In genomic region chr19:16458391-16459128, GRCh38 we compare ENCODE assay signal across 1 cellular context.
TF ChIP-seq lines count a peak whose summit lies in the region.

No MANE protein-coding gene starts in this region.

TF ChIP-seq in HepG2, 621 proteins besides CTCF, POLR2A, EP300 and RAD21 (continues in another document):
- TF ChIP-seq PPARG (CRISPR knock-in tag; conservative IDR thresholded peaks at IDR 0.05) (no peak), ISL2 (CRISPR knock-in tag; IDR thresholded peaks at IDR 0.05) (no peak), ZFAT (CRISPR knock-in tag; conservative IDR thresholded peaks at IDR 0.05) (no peak), ZNF691 (CRISPR knock-in tag; IDR thresholded peaks at IDR 0.05; ENCODE audit: borderline replicate concordance, low read depth) (peak; percentile 33; the same call in 1 of the 2 replicates), SYNCRIP (IDR thresholded peaks at IDR 0.05; ENCODE audit: insufficient read depth, low read depth, low read length) (no peak), ZNF460 (CRISPR knock-in tag; IDR thresholded peaks at IDR 0.05; ENCODE audit: borderline replicate concordance) (no peak), SMAD1 (CRISPR knock-in tag; IDR thresholded peaks at IDR 0.05; ENCODE audit: borderline replicate concordance, low read depth) (no peak), CENPBD1 (CRISPR knock-in tag; IDR thresholded peaks at IDR 0.05; ENCODE audit: borderline replicate concordance, low read depth) (no peak), SMAD9 (CRISPR knock-in tag; IDR thresholded peaks at IDR 0.05) (no peak), PLRG1 (conservative IDR thresholded peaks at IDR 0.05) (no peak), ZNF30 (CRISPR knock-in tag; IDR thresholded peaks at IDR 0.05) (no peak), ZNF710 (CRISPR knock-in tag; IDR thresholded peaks at IDR 0.05; ENCODE audit: borderline replicate concordance) (no peak), FOXK1 (CRISPR knock-in tag; IDR thresholded peaks at IDR 0.05; ENCODE audit: borderline replicate concordance, low read depth) (no peak), TCF7 (IDR thresholded peaks at IDR 0.05; ENCODE audit: low read depth) (no peak), GATA4 (IDR thresholded peaks at IDR 0.05; ENCODE audit: borderline replicate concordance, low read depth) (no peak), ZNF687 (CRISPR knock-in tag; IDR thresholded peaks at IDR 0.05) (peak; percentile 57), GATAD2A (CRISPR knock-in tag; IDR thresholded peaks at IDR 0.05) (no peak), TBX2 (CRISPR knock-in tag; IDR thresholded peaks at IDR 0.05; ENCODE audit: borderline replicate concordance) (0 out of 2 replicates have a peak, but pooled peaks have one; percentile 20), NONO (IDR thresholded peaks at IDR 0.05) (no peak), NONO (CRISPR knock-in tag; conservative IDR thresholded peaks at IDR 0.05) (0 out of 2 replicates have a peak, but pooled peaks have one; percentile 19), ZNF772 (CRISPR knock-in tag; IDR thresholded peaks at IDR 0.05) (no peak), ZNF263 (CRISPR knock-in tag; IDR thresholded peaks at IDR 0.05) (peak; percentile 92), ZNF317 (CRISPR knock-in tag; IDR thresholded peaks at IDR 0.05) (no peak), ZNF276 (CRISPR knock-in tag; IDR thresholded peaks at IDR 0.05; ENCODE audit: low read depth) (no peak), PBX2 (CRISPR knock-in tag; IDR thresholded peaks at IDR 0.05) (no peak), FOXP1 (IDR thresholded peaks at IDR 0.05) (no peak), FOXP1 (CRISPR knock-in tag; IDR thresholded peaks at IDR 0.05) (no peak), KMT2A (CRISPR knock-in tag; IDR thresholded peaks at IDR 0.05) (0 out of 2 replicates have a peak, but pooled peaks have one; percentile 17), ZNF136 (CRISPR knock-in tag; IDR thresholded peaks at IDR 0.05; ENCODE audit: low read depth) (no peak), ZNF264 (CRISPR knock-in tag; IDR thresholded peaks at IDR 0.05) (no peak)
- TF ChIP-seq, protein P1, sequence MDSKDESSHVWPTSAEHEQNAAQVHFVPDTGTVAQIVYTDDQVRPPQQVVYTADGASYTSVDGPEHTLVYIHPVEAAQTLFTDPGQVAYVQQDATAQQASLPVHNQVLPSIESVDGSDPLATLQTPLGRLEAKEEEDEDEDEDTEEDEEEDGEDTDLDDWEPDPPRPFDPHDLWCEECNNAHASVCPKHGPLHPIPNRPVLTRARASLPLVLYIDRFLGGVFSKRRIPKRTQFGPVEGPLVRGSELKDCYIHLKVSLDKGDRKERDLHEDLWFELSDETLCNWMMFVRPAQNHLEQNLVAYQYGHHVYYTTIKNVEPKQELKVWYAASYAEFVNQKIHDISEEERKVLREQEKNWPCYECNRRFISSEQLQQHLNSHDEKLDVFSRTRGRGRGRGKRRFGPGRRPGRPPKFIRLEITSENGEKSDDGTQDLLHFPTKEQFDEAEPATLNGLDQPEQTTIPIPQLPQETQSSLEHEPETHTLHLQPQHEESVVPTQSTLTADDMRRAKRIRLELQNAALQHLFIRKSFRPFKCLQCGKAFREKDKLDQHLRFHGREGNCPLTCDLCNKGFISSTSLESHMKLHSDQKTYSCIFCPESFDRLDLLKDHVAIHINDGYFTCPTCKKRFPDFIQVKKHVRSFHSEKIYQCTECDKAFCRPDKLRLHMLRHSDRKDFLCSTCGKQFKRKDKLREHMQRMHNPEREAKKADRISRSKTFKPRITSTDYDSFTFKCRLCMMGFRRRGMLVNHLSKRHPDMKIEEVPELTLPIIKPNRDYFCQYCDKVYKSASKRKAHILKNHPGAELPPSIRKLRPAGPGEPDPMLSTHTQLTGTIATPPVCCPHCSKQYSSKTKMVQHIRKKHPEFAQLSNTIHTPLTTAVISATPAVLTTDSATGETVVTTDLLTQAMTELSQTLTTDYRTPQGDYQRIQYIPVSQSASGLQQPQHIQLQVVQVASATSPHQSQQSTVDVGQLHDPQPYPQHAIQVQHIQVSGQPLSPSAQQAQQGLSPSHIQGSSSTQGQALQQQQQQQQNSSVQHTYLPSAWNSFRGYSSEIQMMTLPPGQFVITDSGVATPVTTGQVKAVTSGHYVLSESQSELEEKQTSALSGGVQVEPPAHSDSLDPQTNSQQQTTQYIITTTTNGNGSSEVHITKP (CRISPR knock-in tag; IDR thresholded peaks at IDR 0.05; ENCODE audit: low read depth): no peak
- TF ChIP-seq, protein P2, sequence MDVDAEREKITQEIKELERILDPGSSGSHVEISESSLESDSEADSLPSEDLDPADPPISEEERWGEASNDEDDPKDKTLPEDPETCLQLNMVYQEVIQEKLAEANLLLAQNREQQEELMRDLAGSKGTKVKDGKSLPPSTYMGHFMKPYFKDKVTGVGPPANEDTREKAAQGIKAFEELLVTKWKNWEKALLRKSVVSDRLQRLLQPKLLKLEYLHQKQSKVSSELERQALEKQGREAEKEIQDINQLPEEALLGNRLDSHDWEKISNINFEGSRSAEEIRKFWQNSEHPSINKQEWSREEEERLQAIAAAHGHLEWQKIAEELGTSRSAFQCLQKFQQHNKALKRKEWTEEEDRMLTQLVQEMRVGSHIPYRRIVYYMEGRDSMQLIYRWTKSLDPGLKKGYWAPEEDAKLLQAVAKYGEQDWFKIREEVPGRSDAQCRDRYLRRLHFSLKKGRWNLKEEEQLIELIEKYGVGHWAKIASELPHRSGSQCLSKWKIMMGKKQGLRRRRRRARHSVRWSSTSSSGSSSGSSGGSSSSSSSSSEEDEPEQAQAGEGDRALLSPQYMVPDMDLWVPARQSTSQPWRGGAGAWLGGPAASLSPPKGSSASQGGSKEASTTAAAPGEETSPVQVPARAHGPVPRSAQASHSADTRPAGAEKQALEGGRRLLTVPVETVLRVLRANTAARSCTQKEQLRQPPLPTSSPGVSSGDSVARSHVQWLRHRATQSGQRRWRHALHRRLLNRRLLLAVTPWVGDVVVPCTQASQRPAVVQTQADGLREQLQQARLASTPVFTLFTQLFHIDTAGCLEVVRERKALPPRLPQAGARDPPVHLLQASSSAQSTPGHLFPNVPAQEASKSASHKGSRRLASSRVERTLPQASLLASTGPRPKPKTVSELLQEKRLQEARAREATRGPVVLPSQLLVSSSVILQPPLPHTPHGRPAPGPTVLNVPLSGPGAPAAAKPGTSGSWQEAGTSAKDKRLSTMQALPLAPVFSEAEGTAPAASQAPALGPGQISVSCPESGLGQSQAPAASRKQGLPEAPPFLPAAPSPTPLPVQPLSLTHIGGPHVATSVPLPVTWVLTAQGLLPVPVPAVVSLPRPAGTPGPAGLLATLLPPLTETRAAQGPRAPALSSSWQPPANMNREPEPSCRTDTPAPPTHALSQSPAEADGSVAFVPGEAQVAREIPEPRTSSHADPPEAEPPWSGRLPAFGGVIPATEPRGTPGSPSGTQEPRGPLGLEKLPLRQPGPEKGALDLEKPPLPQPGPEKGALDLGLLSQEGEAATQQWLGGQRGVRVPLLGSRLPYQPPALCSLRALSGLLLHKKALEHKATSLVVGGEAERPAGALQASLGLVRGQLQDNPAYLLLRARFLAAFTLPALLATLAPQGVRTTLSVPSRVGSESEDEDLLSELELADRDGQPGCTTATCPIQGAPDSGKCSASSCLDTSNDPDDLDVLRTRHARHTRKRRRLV (CRISPR knock-in tag; IDR thresholded peaks at IDR 0.05): no peak
- TF ChIP-seq, protein P3, sequence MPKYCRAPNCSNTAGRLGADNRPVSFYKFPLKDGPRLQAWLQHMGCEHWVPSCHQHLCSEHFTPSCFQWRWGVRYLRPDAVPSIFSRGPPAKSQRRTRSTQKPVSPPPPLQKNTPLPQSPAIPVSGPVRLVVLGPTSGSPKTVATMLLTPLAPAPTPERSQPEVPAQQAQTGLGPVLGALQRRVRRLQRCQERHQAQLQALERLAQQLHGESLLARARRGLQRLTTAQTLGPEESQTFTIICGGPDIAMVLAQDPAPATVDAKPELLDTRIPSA (CRISPR knock-in tag; IDR thresholded peaks at IDR 0.05; ENCODE audit: borderline replicate concordance): no peak
- TF ChIP-seq, protein P4, sequence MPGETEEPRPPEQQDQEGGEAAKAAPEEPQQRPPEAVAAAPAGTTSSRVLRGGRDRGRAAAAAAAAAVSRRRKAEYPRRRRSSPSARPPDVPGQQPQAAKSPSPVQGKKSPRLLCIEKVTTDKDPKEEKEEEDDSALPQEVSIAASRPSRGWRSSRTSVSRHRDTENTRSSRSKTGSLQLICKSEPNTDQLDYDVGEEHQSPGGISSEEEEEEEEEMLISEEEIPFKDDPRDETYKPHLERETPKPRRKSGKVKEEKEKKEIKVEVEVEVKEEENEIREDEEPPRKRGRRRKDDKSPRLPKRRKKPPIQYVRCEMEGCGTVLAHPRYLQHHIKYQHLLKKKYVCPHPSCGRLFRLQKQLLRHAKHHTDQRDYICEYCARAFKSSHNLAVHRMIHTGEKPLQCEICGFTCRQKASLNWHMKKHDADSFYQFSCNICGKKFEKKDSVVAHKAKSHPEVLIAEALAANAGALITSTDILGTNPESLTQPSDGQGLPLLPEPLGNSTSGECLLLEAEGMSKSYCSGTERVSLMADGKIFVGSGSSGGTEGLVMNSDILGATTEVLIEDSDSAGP (CRISPR knock-in tag; IDR thresholded peaks at IDR 0.05; ENCODE audit: borderline replicate concordance): no peak
- TF ChIP-seq, protein P5, sequence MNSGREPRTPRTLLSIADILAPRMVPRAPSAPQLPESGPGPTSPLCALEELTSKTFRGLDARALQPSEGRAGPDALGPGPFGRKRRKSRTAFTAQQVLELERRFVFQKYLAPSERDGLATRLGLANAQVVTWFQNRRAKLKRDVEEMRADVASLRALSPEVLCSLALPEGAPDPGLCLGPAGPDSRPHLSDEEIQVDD (CRISPR knock-in tag; IDR thresholded peaks at IDR 0.05; ENCODE audit: borderline replicate concordance): no peak
